ENCODE assay signal across 15 cellular contexts in genomic region chr10:91076991-91077548, GRCh38.
DNase-seq lines count a peak whose midpoint lies in the region; ATAC-seq and TF ChIP-seq lines count a peak whose summit lies in the region.
"Had no signal": no experiment of that assay in that cellular context is flagged by ENCODE, and none has a peak within 500 bp of the region (broad histone marks: within the 10 kb centered on the region; RNA-seq: fewer than 3 reads in every experiment).

No MANE protein-coding gene starts in this region.

- H3K27ac Mint-ChIP-seq in GM23338 (no peak overlapping the region), brain (peak overlapping the region in 4 of 5 experiments; percentile 23 to 94 (median 62))
- H3K27ac Mint-ChIP-seq: activated CD4-positive, alpha-beta T cell treated with anti-CD3 and anti-CD28 coated beads for 36 hours; B cell had no signal

- peaks cover 10% of the 10 kb centered on the region; the same call in 1 of the 2 replicates for H3K9me2 ChIP-seq in GM23338 (ENCODE audit: insufficient read depth)

- H3K27me3 Mint-ChIP-seq in GM23338 (ENCODE audit: insufficient read depth, low read depth, poor library complexity) (no peaks in the 10 kb centered on the region), brain (peaks cover 3% of the 10 kb centered on the region)

- no peaks in the 10 kb centered on the region for H3K79me2 ChIP-seq in GM23338 (replicated peaks; ENCODE audit: insufficient read depth)

- H3K36me3 Mint-ChIP-seq in GM23338 (ENCODE audit: low read depth) (no peaks in the 10 kb centered on the region), brain (no peaks in the 10 kb centered on the region)

- H3K27ac ChIP-seq in GM23338 (ENCODE audit: low read depth) (no peak overlapping the region), skeletal muscle tissue (ENCODE audit: low read depth, low read length) (peak overlapping the region; percentile 62), caudate nucleus (ENCODE audit: low read depth, low read length) (no peak overlapping the region)
- H3K27ac ChIP-seq: epithelial cell of prostate, skin epidermis had no signal

- peaks cover 6% of the 10 kb centered on the region; the same call in 2 of the 3 replicates for H3K4me1 Mint-ChIP-seq in GM23338
- peaks cover 25% of the 10 kb centered on the region for H3K4me1 Mint-ChIP-seq in brain
- H3K4me1 Mint-ChIP-seq: activated CD4-positive, alpha-beta T cell treated with anti-CD3 and anti-CD28 coated beads for 36 hours; B cell had no signal

- H4K20me1 ChIP-seq in GM23338 (replicated peaks; ENCODE audit: insufficient read depth), result no peaks in the 10 kb centered on the region

- H3K9me3 ChIP-seq in skeletal muscle tissue (ENCODE audit: control insufficient read depth in 3 of 3, low read length in 3 of 3), result no peaks in the 10 kb centered on the region

- H3K4me3 Mint-ChIP-seq in GM23338 (no peak overlapping the region), brain (no peak overlapping the region)
- H3K4me3 Mint-ChIP-seq: activated CD4-positive, alpha-beta T cell treated with anti-CD3 and anti-CD28 coated beads for 36 hours; B cell had no signal

- H3F3A ChIP-seq in GM23338 (replicated peaks; ENCODE audit: low read depth), result no peaks in the 10 kb centered on the region

- H2AFZ ChIP-seq in GM23338, result 0 out of 2 replicates have a peak overlapping the region, but pooled peaks have one; percentile 16

- H3K4me1 ChIP-seq in GM23338 (ENCODE audit: insufficient read depth) (peaks cover 10% of the 10 kb centered on the region; the same call in 1 of the 2 replicates), skeletal muscle tissue (ENCODE audit: control insufficient read depth in 3 of 3, insufficient read depth in 3 of 3, low read length in 3 of 3) (peaks cover 14 to 26% (median 15%) of the 10 kb centered on the region in 3 donors)

- TF ChIP-seq CTCF in GM23338 (conservative IDR thresholded peaks at IDR 0.05; ENCODE audit: low read depth in 2 of 2) (no peak), brain (conservative IDR thresholded peaks at IDR 0.05) (no peak)

- no peak overlapping the region for H3K4me3 ChIP-seq in GM23338
- H3K4me3 ChIP-seq in skeletal muscle tissue (ENCODE audit: low read length in 3 of 3), result peak overlapping the region; percentile 17 to 56 (median 48)
- H3K4me3 ChIP-seq: skin epidermis had no signal

- H3K4me2 ChIP-seq in GM23338, result no peak overlapping the region

- DNase-seq in GM23338 (ENCODE audit: low spot score) (no peak), left lobe of liver (ENCODE audit: low spot score) (no peak), NCI-H774 (lab: John Stamatoyannopoulos, UW) (no peak), HCEC 1CT (no peak), caudate nucleus (lab: John Stamatoyannopoulos, UW) (no peak), SW480 (ENCODE audit: low spot score) (no peak)
- DNase-seq: activated CD4-positive, alpha-beta T cell treated with anti-CD3 and anti-CD28 coated beads for 36 hours; activated naive CD4-positive, alpha-beta T cell treated with anti-CD3 and anti-CD28 coated beads, Interleukin-2, amount 50 U/mL, for 16 hours; NCI-H187 treated with DMSO at 0.1 percent for 48 hours; NCI-H524 had no signal

- H3K9me3 Mint-ChIP-seq in GM23338 (no peaks in the 10 kb centered on the region), brain (peaks cover 2 to 7% (median 3%) of the 10 kb centered on the region in 5 experiments)

- ATAC-seq in GM23338 (no peak), left lobe of liver (peak; percentile 77)
- ATAC-seq: activated CD4-positive, alpha-beta T cell treated with anti-CD3 and anti-CD28 coated beads for 36 hours had no signal

- H3K9ac ChIP-seq in skeletal muscle tissue (ENCODE audit: low read depth in 1 of 3, low read length in 3 of 3), result peak overlapping the region in 2 of 3 donors; percentile 65 to 69

- H3K27me3 ChIP-seq in GM23338 (ENCODE audit: insufficient read depth) (no peaks in the 10 kb centered on the region), skeletal muscle tissue (ENCODE audit: control insufficient read depth in 3 of 3, insufficient read depth in 3 of 3, low read length in 3 of 3) (no peaks in the 10 kb centered on the region)

- no peaks in the 10 kb centered on the region for H3K36me3 ChIP-seq in GM23338 (ENCODE audit: insufficient read depth)
- no peaks in the 10 kb centered on the region for H3K36me3 ChIP-seq in skeletal muscle tissue (ENCODE audit: control insufficient read depth in 3 of 3, insufficient read depth in 3 of 3, low read length in 3 of 3)

TF ChIP-seq in GM23338, 12 proteins besides CTCF, POLR2A, EP300 and RAD21:
- TF ChIP-seq CREB1 (CRISPR knock-in tag; IDR thresholded peaks at IDR 0.05; ENCODE audit: low read depth), result no peak
- no peak for TF ChIP-seq ZNF114 (CRISPR knock-in tag; IDR thresholded peaks at IDR 0.05)
- TF ChIP-seq EZH2 (IDR thresholded peaks at IDR 0.05; ENCODE audit: low read depth, unreplicated experiment), result no peak
- TF ChIP-seq ETS1 (IDR thresholded peaks at IDR 0.05), result no peak
- no peak for TF ChIP-seq POLR2AphosphoS5 (IDR thresholded peaks at IDR 0.05; ENCODE audit: low read depth)
- no peak for TF ChIP-seq ZNF462 (CRISPR knock-in tag; IDR thresholded peaks at IDR 0.05)
